8 cellular contexts compared by ENCODE assay signal in the genomic region with DNA sequence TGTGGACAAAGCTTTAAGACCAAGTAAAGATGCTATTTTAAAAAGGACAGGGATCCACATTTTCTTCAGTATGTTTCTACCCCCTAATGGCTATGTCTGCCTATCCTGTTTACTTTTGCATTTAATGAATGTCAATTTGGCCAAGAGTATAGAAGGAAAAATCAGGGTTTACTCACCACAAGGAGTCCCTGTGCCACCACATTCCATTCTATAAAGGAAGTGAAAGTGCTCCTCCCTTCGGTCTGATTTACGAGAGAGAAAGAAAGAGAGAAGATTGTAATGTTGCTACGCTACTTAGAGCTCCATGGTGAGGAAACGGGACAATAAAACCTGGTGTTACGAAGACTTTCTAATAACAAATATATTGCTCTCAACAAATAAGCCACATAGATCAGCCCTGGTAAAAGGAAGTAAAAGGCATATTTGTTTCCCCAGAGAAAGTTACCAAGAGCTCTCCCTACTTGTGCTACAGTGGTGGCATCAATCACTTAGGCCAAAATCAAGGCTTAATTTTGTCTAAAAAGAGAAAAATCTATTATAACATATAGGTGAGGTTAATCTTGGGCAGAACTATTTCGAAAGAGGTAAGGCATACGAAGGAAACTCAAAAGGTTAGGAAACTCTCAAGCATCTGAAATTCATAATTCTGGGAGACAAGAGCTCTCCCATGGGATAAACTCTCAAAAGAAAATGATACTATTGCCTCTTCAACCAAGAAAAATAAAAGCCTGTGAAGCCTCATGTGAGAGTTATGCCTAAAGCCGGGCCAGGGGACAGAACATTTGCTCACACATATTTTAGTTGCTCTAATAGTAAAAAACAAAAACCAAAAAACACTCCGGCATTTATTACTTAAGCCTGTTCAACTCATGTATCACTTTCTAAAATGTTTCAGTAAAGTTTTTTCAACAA. TPM values are rescaled to one million over a fixed set of nuclear protein-coding genes. Genes with fewer than 3 reads are reported as not detected.
A peak's percentile ranks its signal among the peaks of the same experiment; 100 is the strongest.
DNase-seq lines count a peak whose midpoint lies in the region; ATAC-seq and TF ChIP-seq lines count a peak whose summit lies in the region.

No MANE protein-coding gene starts in this region.

- H3K9me3 ChIP-seq in Loucy (ENCODE audit: insufficient read depth, low read depth, low read length) (no peaks in the 10 kb centered on the region), body of pancreas (no peaks in the 10 kb centered on the region), stomach smooth muscle (ENCODE audit: control insufficient read depth in 2 of 2, low read length in 2 of 2) (no peaks in the 10 kb centered on the region)

- H3K27me3 ChIP-seq in Loucy (ENCODE audit: insufficient read depth, low read length, poor library complexity, severe bottlenecking) (no peaks in the 10 kb centered on the region), body of pancreas (no peaks in the 10 kb centered on the region), stomach smooth muscle (ENCODE audit: control insufficient read depth in 1 of 2, insufficient read depth in 2 of 2, low read length in 2 of 2) (no peaks in the 10 kb centered on the region)

- peaks cover 13% of the 10 kb centered on the region for H3K4me1 ChIP-seq in Loucy (ENCODE audit: insufficient read depth, low read length, poor library complexity, severe bottlenecking)
- peaks cover 15% of the 10 kb centered on the region for H3K4me1 ChIP-seq in body of pancreas
- peaks cover 5% of the 10 kb centered on the region for H3K4me1 ChIP-seq in stomach smooth muscle (ENCODE audit: control insufficient read depth, insufficient read depth, low read length)

- no peaks in the 10 kb centered on the region for H3F3A ChIP-seq in Loucy (ENCODE audit: low read depth)

- H3K79me2 ChIP-seq in Loucy (ENCODE audit: insufficient read depth, low read length) = peaks cover 77% of the 10 kb centered on the region

- peak overlapping the region in 3 of 4 donors; percentile 54 to 76 (median 68) for H3K27ac ChIP-seq in body of pancreas
- no peak overlapping the region for H3K27ac ChIP-seq in stomach smooth muscle (ENCODE audit: low read length)

- no peak overlapping the region for H3K9ac ChIP-seq in Loucy (ENCODE audit: low read depth, low read length, poor library complexity, severe bottlenecking)
- H3K9ac ChIP-seq in stomach smooth muscle (ENCODE audit: low read length in 2 of 2) = peak overlapping the region; percentile 51 to 63

- WGBS in body of pancreas, 2 donors = 61 to 66% methylated on average over 9 of the region's 9 CpGs

- peak overlapping the region; percentile 1 for H3K4me2 ChIP-seq in Loucy (ENCODE audit: low read depth, low read length, poor library complexity, severe bottlenecking)

- intact Hi-C loops in body of pancreas (cut with DNase I) = no loop called here

- no peak overlapping the region for H2AFZ ChIP-seq in Loucy (ENCODE audit: low read length)

- peaks cover 18% of the 10 kb centered on the region for H4K20me1 ChIP-seq in Loucy (ENCODE audit: insufficient read depth, low read length, poor library complexity, severe bottlenecking)

- peak; percentile 83 for ATAC-seq in GM21390 (IDR thresholded peaks at IDR 0.05; ENCODE audit: unreplicated experiment)
- peak; percentile 86 for ATAC-seq in body of pancreas
- ATAC-seq in HG03520 (IDR thresholded peaks at IDR 0.05; ENCODE audit: unreplicated experiment) = no peak

- no peak for TF ChIP-seq POLR2A in body of pancreas (IDR thresholded peaks at IDR 0.05)

- no peaks in the 10 kb centered on the region for H3K9me2 ChIP-seq in Loucy (replicated peaks; ENCODE audit: low read depth, low read length)

- peak overlapping the region; percentile 43 for H3K4me3 ChIP-seq in AG10803 (ENCODE audit: low read length)
- H3K4me3 ChIP-seq in Loucy (ENCODE audit: low read length, poor library complexity, severe bottlenecking) = no peak overlapping the region
- H3K4me3 ChIP-seq in body of pancreas = no peak overlapping the region
- peak overlapping the region; percentile 62 to 71 for H3K4me3 ChIP-seq in stomach smooth muscle (ENCODE audit: low read length in 2 of 2)

- DNase-seq in AG10803 (ENCODE audit: low read depth) (peak; percentile 80), body of pancreas (peak in 1 of 4 donors; percentile 20), iris pigment epithelial cell (ENCODE audit: low read depth) (peak; percentile 70)
- DNase-seq in stimulated activated CD4-positive, alpha-beta T cell treated with anti-CD3 and anti-CD28 coated beads, Interleukin-2, amount 100 ng/mL, for 48 hours = no peak

- H3K36me3 ChIP-seq in Loucy (ENCODE audit: insufficient read depth, low read length) (peaks cover 52% of the 10 kb centered on the region), body of pancreas (replicated peaks in 1 of 2; ENCODE audit: insufficient read depth in 1 of 2, low read depth in 2 of 2) (no peaks in the 10 kb centered on the region), stomach smooth muscle (ENCODE audit: control insufficient read depth in 2 of 2, insufficient read depth in 2 of 2, low read length in 2 of 2) (no peaks in the 10 kb centered on the region)

- TF ChIP-seq CTCF in AG10803 (conservative IDR thresholded peaks at IDR 0.05; ENCODE audit: low read length) (peak; percentile 50), Loucy (conservative IDR thresholded peaks at IDR 0.05; ENCODE audit: low read length) (no peak; the same call in 1 of the 2 replicates), body of pancreas (IDR thresholded peaks at IDR 0.05) (peak in 4 of 7 experiments; percentile 42 to 53 (median 51))

RNA-seq across cellular contexts. Expression of a gene that starts 29.5 kb away (rescaled TPM):
- 10 to 100 TPM; 26.4 to 30.9 TPM for total RNA-seq in body of pancreas

Comparison
In these comparisons a context has a peak if more than half of its experiments do, and no peak if none do; other contexts are left out.
1. DNase-seq: peak in AG10803 (single experiment) and iris pigment epithelial cell (single experiment); none in stimulated activated CD4-positive, alpha-beta T cell treated with anti-CD3 and anti-CD28 coated beads, Interleukin-2, amount 100 ng/mL, for 48 hours (0 of 2).
2. H3K4me3 ChIP-seq: peak in AG10803 (single experiment) and stomach smooth muscle (2 of 2); none in Loucy (single experiment) and body of pancreas (0 of 2).